ENCODE assay signal across 28 cellular contexts in genomic region chr6:43331470-43331869, GRCh38. TPM values are rescaled to one million over a fixed set of nuclear protein-coding genes. Genes with fewer than 3 reads are reported as not detected.
"Had no signal": no experiment of that assay in that cellular context is flagged by ENCODE, and none has a peak within 500 bp of the region (broad histone marks: within the 10 kb centered on the region; RNA-seq: fewer than 3 reads in every experiment).

No MANE protein-coding gene starts in this region.

- H3K4me3 Mint-ChIP-seq: brain; mesothelial cell of epicardium; natural killer cell treated with Interleukin-12 subunit alpha and Interleukin-12 subunit beta and Interleukin-15 and Interleukin-18, amount 100 ng/mL, for 72 hours had no signal

- H3K36me3 ChIP-seq: ovary, prostate gland had no signal

- H3K9me3 Mint-ChIP-seq: activated naive CD4-positive, alpha-beta T cell treated with anti-CD3 and anti-CD28 coated beads, Interleukin-2, amount 50 U/mL, for 72 hours; brain; mesothelial cell of epicardium; natural killer cell treated with Interleukin-12 subunit alpha and Interleukin-12 subunit beta and Interleukin-15 and Interleukin-18, amount 100 ng/mL, for 72 hours had no signal

- H3K27me3 ChIP-seq: ovary, thyroid gland had no signal

- ATAC-seq: esophagus mucosa; left ventricle myocardium superior; natural killer cell treated with Interleukin-12 subunit alpha and Interleukin-12 subunit beta and Interleukin-15 and Interleukin-18, amount 100 ng/mL, for 72 hours; stimulated activated naive CD8-positive, alpha-beta T cell treated with anti-CD3 and anti-CD28 coated beads, Interleukin-15, Interleukin-2, amounts not matched to agents 100 U/mL and 50 U/mL, for 24 hours had no signal

- H3K4me1 ChIP-seq: prostate gland, thyroid gland had no signal

- DNase-seq: activated CD4-positive, alpha-beta T cell treated with anti-CD3 and anti-CD28 coated beads for 1 hour; activated CD4-positive, alpha-beta T cell treated with anti-CD3 and anti-CD28 coated beads, Interleukin-2, amount 50 U/mL, for 4 hours; activated effector memory CD4-positive, alpha-beta T cell treated with Interleukin-2 at 50 U/mL for 16 hours; activated T-cell treated with anti-CD3 and anti-CD28 coated beads, Interleukin-2, amount 50 U/mL, for 48 hours; aorta; dermis blood vessel endothelial cell; effector CD8-positive, alpha-beta T cell; foreskin melanocyte; hippocampal formation; left ventricle myocardium superior; mammary epithelial cell; ovary; stimulated activated CD4-positive, alpha-beta T cell treated with anti-CD3 and anti-CD28 coated beads, Interleukin-4, amount 100 ng/mL, for 24 hours; stimulated activated naive CD8-positive, alpha-beta T cell treated with anti-CD3 and anti-CD28 coated beads, Interleukin-15, Interleukin-2, amounts not matched to agents 100 U/mL and 50 U/mL, for 24 hours; substantia nigra; T-helper 1 cell; T-helper 9 cell; thyroid gland had no signal

- FAIRE-seq: endothelial cell of umbilical vein had no signal

- H3K4me3 ChIP-seq: ovary, prostate gland, thyroid gland had no signal

- H3K9me3 ChIP-seq: ovary, prostate gland, thyroid gland had no signal

- H3K27ac ChIP-seq: ovary, prostate gland, thyroid gland had no signal

- H3K27me3 Mint-ChIP-seq: brain; natural killer cell treated with Interleukin-12 subunit alpha and Interleukin-12 subunit beta and Interleukin-15 and Interleukin-18, amount 100 ng/mL, for 72 hours had no signal

- H3K36me3 Mint-ChIP-seq: activated naive CD4-positive, alpha-beta T cell treated with anti-CD3 and anti-CD28 coated beads, Interleukin-2, amount 50 U/mL, for 72 hours; mesothelial cell of epicardium; natural killer cell treated with Interleukin-12 subunit alpha and Interleukin-12 subunit beta and Interleukin-15 and Interleukin-18, amount 100 ng/mL, for 72 hours had no signal

- H3K27ac Mint-ChIP-seq: activated naive CD4-positive, alpha-beta T cell treated with anti-CD3 and anti-CD28 coated beads, Interleukin-2, amount 50 U/mL, for 72 hours; brain; mesothelial cell of epicardium; natural killer cell treated with Interleukin-12 subunit alpha and Interleukin-12 subunit beta and Interleukin-15 and Interleukin-18, amount 100 ng/mL, for 72 hours had no signal

RNA-seq across cellular contexts. Expression of gene CRIP3, which starts 22.8 kb away (rescaled TPM):
- total RNA-seq: endothelial cell of umbilical vein had no signal
- polyA plus RNA-seq: endothelial cell of umbilical vein had no signal

RNA-seq across cellular contexts. Expression of gene SLC22A7, which starts 33.4 kb away (rescaled TPM):
- total RNA-seq: activated naive CD4-positive, alpha-beta T cell treated with anti-CD3 and anti-CD28 coated beads, Interleukin-2, amount 50 U/mL, for 72 hours; aorta; cardiac septum; dermis blood vessel endothelial cell; endothelial cell of umbilical vein; esophagus mucosa; left ventricle myocardium superior; mammary epithelial cell; mesothelial cell of epicardium; natural killer cell treated with Interleukin-12 subunit alpha and Interleukin-12 subunit beta and Interleukin-15 and Interleukin-18, amount 100 ng/mL, for 72 hours; prostate gland; thyroid gland; ureter had no signal
- polyA plus RNA-seq: adipose tissue, aorta, endothelial cell of umbilical vein, mammary epithelial cell, ovary had no signal
